27 cellular contexts compared by ENCODE assay signal in the genomic region with DNA sequence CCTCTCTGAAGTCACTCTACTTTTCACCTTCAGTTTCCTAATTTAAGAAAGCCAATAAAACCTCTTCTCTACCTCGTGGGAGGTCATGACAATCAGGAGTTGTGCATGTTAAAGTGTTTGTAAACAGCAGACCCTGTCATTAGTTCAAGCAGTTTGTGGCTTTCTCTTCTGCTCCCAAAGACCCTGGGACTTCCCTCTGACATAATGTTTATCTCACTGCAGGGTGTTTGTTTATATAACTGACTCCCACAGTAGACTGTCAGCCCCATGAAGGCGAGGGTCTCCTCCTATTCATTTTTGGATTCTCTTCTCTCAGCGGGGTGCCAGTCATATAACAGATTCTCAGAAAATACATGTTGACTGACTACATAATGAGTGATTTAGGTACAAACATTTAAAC.
"Had no signal": no experiment of that assay in that cellular context is flagged by ENCODE, and none has a peak within 500 bp of the region (broad histone marks: within the 10 kb centered on the region; RNA-seq: fewer than 3 reads in every experiment).

No MANE protein-coding gene starts in this region.

- H3K4me1 Mint-ChIP-seq: immature natural killer cell, naive B cell had no signal

- H3K4me1 ChIP-seq: colonic mucosa, foreskin keratinocyte, gastroesophageal sphincter, left lung, lower lobe of right lung had no signal

- ATAC-seq: effector memory CD8-positive, alpha-beta T cell; esophagus mucosa; foreskin keratinocyte; gastroesophageal sphincter; heart left ventricle; left cardiac atrium; left lung; left ventricle myocardium superior; lower lobe of right lung; mucosa of descending colon had no signal

- H3K27me3 Mint-ChIP-seq: dendritic cell treated with granulocyte-macrophage colony-stimulating factor and Interleukin-4, amounts not matched to agents 40 ng/mL and 50 ng/mL, for 4 days; effector memory CD8-positive, alpha-beta T cell; naive B cell had no signal

- H3K36me3 ChIP-seq: colonic mucosa, gastroesophageal sphincter, heart left ventricle, left lung, lower lobe of right lung had no signal

- H3K9me3 Mint-ChIP-seq: dendritic cell treated with granulocyte-macrophage colony-stimulating factor and Interleukin-4, amounts not matched to agents 40 ng/mL and 50 ng/mL, for 4 days had no signal

- H3K27me3 ChIP-seq: colonic mucosa, foreskin keratinocyte, gastroesophageal sphincter, heart left ventricle, hepatocyte, left lung had no signal

- H3K27ac ChIP-seq: colonic mucosa, epithelial cell of prostate, foreskin keratinocyte, gastroesophageal sphincter, heart left ventricle, hepatocyte, left lung, lower lobe of right lung had no signal

- H3K27ac Mint-ChIP-seq: dendritic cell treated with granulocyte-macrophage colony-stimulating factor and Interleukin-4, amounts not matched to agents 40 ng/mL and 50 ng/mL, for 4 days; effector memory CD8-positive, alpha-beta T cell; endodermal cell; immature natural killer cell; mesothelial cell of epicardium; naive B cell had no signal

- H3K4me2 ChIP-seq: hepatocyte had no signal

- DNase-seq: colonic mucosa; cortex of kidney; effector CD8-positive, alpha-beta T cell; effector memory CD8-positive, alpha-beta T cell; endodermal cell; erythroblast; foreskin keratinocyte; heart left ventricle; hypothalamus; immature natural killer cell; left cardiac atrium; left lung; left ventricle myocardium superior; lower lobe of right lung; mesenchymal stem cell; mucosa of descending colon; naive B cell had no signal

- H3K79me2 ChIP-seq: hepatocyte had no signal

- H3K4me3 ChIP-seq: colonic mucosa, gastroesophageal sphincter, heart left ventricle, hepatocyte, left lung, lower lobe of right lung, mucosa of descending colon had no signal

- FAIRE-seq: endometrium, frontal cortex, islet of Langerhans, keratinocyte had no signal

- H3K9me3 ChIP-seq: colonic mucosa, gastroesophageal sphincter, heart left ventricle, left lung, lower lobe of right lung, mucosa of descending colon had no signal

- H3K4me3 Mint-ChIP-seq: dendritic cell treated with granulocyte-macrophage colony-stimulating factor and Interleukin-4, amounts not matched to agents 40 ng/mL and 50 ng/mL, for 4 days; effector memory CD8-positive, alpha-beta T cell; endodermal cell; immature natural killer cell; mesothelial cell of epicardium; naive B cell had no signal

- H3K36me3 Mint-ChIP-seq: mesothelial cell of epicardium, naive B cell had no signal

- H2AFZ ChIP-seq: hepatocyte had no signal
